In the genomic region with DNA sequence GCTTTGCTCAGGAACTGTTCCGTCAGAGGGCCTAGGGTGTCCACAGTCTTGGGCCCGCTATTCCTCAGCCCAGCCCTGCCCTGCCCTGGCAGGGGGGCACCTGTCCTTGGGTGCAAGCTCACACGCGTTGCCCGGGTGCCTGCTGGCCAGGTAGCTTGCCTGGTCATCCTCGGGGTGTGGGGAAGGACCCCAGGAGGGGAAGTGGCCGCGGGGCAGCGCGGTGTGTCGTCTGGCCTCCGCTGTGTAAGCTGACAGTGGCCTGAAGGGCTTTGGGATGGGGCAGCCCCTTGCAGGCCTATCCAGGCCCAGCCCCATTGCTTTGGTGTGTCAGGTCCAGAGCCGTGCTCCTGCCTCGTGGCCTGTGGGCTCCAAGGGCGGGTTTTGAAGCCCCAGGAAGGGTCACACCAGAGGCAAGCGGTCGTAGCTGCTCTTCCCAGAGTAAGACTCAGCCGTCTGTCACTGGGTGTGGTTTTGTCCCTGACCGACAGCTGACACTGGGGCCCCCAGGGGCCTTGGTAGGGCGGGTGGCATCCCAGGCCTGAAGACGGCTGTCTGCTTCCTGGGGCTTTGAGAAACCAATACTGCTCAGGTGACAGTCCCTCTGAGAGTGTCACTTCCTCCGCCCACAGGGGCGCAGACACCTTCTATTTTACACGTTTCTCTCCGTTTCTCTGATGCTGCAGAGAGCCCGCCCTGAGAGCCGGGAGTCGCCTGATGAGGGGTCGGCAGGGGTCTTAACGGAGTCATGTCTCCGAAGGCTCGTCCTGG, we compare ENCODE assay signal across 8 cellular contexts.
A peak's percentile ranks its signal among the peaks of the same experiment; 100 is the strongest.
DNase-seq lines count a peak whose midpoint lies in the region; ATAC-seq and TF ChIP-seq lines count a peak whose summit lies in the region.

No MANE protein-coding gene starts in this region.

- POLR2A ChIA-PET in GM10248 (lab: Yijun Ruan, JAX): interaction anchor here (1.4 kb wide), 1 partner anchor 73 kb away, joined by 3 read pairs; no protein-coding TSS in a partner anchor

- H3K4me1 ChIP-seq in mucosa of stomach (ENCODE audit: control insufficient read depth, insufficient read depth, low read length): peaks cover 32% of the 10 kb centered on the region

- CTCF ChIA-PET in GM10248 (lab: Yijun Ruan, JAX): interaction anchor here (1.0 to 2.3 kb wide), 3 partner anchors 13 to 24 kb away, joined by 3 to 16 read pairs (median 3); no protein-coding TSS in a partner anchor

- TF ChIP-seq POLR2A in NB4 (IDR thresholded peaks at IDR 0.05; ENCODE audit: extremely low read depth, insufficient read length): no peak

- H3K36me3 Mint-ChIP-seq in mesothelial cell of epicardium: peaks cover 4% of the 10 kb centered on the region

- H3K9ac ChIP-seq in mucosa of stomach (ENCODE audit: low read length): peak overlapping the region; percentile 15

- H3K36me3 ChIP-seq in mucosa of stomach (ENCODE audit: control insufficient read depth, insufficient read depth, low read length): peaks cover 9% of the 10 kb centered on the region

- H3K27me3 ChIP-seq in mucosa of stomach (ENCODE audit: control insufficient read depth, insufficient read depth, low read length): no peaks in the 10 kb centered on the region

- DNase-seq in GM10248 (ENCODE audit: extremely low spot score) (peak; percentile 93), NB4 (ENCODE audit: low read depth) (peak; percentile 52), DMS114 treated with DMSO at 0.1 percent for 48 hours (lab: John Stamatoyannopoulos, UW; ENCODE audit: unreplicated experiment) (no peak), mesothelial cell of epicardium (ENCODE audit: low spot score in 2 of 2, unreplicated experiment in 2 of 2) (no peak)
- peak; percentile 68 for DNase-seq in activated gamma-delta T cell treated with anti-CD3 and anti-CD28 coated beads, Interleukin-2, amount 50 U/mL, for 16 hours (ENCODE audit: low read depth)
- peak; percentile 89 for DNase-seq in stimulated activated naive CD8-positive, alpha-beta T cell treated with anti-CD3 and anti-CD28 coated beads, Interleukin-15, Interleukin-2, amounts not matched to agents 100 U/mL and 50 U/mL, for 24 hours

- TF ChIP-seq CTCF in GM10248 (IDR thresholded peaks at IDR 0.05; ENCODE audit: control extremely low read depth, extremely low read depth, low read depth, missing control alignments) (no peak), NB4 (IDR thresholded peaks at IDR 0.05; ENCODE audit: low read depth, low read length) (no peak), mesothelial cell of epicardium (IDR thresholded peaks at IDR 0.05; ENCODE audit: unreplicated experiment) (no peak)

- ATAC-seq in GM21825 (IDR thresholded peaks at IDR 0.05; ENCODE audit: unreplicated experiment): peak; percentile 63
- peak; percentile 83 for ATAC-seq in stimulated activated naive CD8-positive, alpha-beta T cell treated with anti-CD3 and anti-CD28 coated beads, Interleukin-15, Interleukin-2, amounts not matched to agents 100 U/mL and 50 U/mL, for 24 hours

- no peaks in the 10 kb centered on the region for H3K9me3 ChIP-seq in mucosa of stomach (ENCODE audit: control insufficient read depth, low read length)

- H3K27ac Mint-ChIP-seq in mesothelial cell of epicardium: no peak overlapping the region

- H3K4me1 Mint-ChIP-seq in mesothelial cell of epicardium: peaks cover 10% of the 10 kb centered on the region

- H3K27me3 Mint-ChIP-seq in mesothelial cell of epicardium (ENCODE audit: low read depth): no peaks in the 10 kb centered on the region

- H3K4me3 Mint-ChIP-seq in mesothelial cell of epicardium: no peak overlapping the region

- H3K4me3 ChIP-seq in NB4 (ENCODE audit: low read depth, low read length): peak overlapping the region; percentile 16
- H3K4me3 ChIP-seq in mucosa of stomach (ENCODE audit: low read length): no peak overlapping the region

- no peaks in the 10 kb centered on the region for H3K9me3 Mint-ChIP-seq in mesothelial cell of epicardium

Comparison
In these comparisons a context has a peak if more than half of its experiments do, and no peak if none do; other contexts are left out.
1. DNase-seq: peak in GM10248 (single experiment), NB4 (single experiment), activated gamma-delta T cell treated with anti-CD3 and anti-CD28 coated beads, Interleukin-2, amount 50 U/mL, for 16 hours (single experiment) and stimulated activated naive CD8-positive, alpha-beta T cell treated with anti-CD3 and anti-CD28 coated beads, Interleukin-15, Interleukin-2, amounts not matched to agents 100 U/mL and 50 U/mL, for 24 hours (single experiment); none in DMS114 treated with DMSO at 0.1 percent for 48 hours (single experiment) and mesothelial cell of epicardium (0 of 2).